13 cellular contexts compared by ENCODE assay signal in the genomic region with DNA sequence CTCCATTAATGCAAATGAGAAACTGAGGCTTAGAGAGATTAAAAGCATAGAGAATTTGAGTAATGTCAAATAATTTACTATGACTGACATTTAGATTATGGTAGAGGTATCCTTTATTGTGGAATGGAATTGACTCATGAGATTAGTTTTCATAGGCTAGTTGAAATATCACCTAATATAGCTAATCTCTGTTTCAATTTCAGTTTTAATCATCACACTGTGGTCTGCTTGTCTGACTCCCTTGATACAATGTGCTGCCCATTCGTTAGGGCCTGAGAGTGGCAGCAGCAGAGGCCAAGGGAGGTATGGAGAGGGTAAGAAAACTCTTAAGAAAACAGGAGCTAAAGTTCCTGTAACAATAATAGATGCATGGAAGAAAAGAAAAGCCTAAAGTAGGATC. TPM values are rescaled to one million over a fixed set of nuclear protein-coding genes. Genes with fewer than 3 reads are reported as not detected.
A peak's percentile ranks its signal among the peaks of the same experiment; 100 is the strongest.
DNase-seq lines count a peak whose midpoint lies in the region; ATAC-seq and TF ChIP-seq lines count a peak whose summit lies in the region.
"Had no signal": no experiment of that assay in that cellular context is flagged by ENCODE, and none has a peak within 500 bp of the region (broad histone marks: within the 10 kb centered on the region; RNA-seq: fewer than 3 reads in every experiment).

No MANE protein-coding gene starts in this region.

- H3K4me1 Mint-ChIP-seq in natural killer cell, result peaks cover 22% of the 10 kb centered on the region in 2 donors
- H3K4me1 Mint-ChIP-seq: neural progenitor cell had no signal

- H3K4me3 Mint-ChIP-seq in natural killer cell, result no peak overlapping the region
- H3K4me3 Mint-ChIP-seq: neural progenitor cell had no signal

- ATAC-seq in GM19395 (IDR thresholded peaks at IDR 0.05; ENCODE audit: unreplicated experiment) (peak; percentile 100), HG02798 (IDR thresholded peaks at IDR 0.05; ENCODE audit: poor library complexity, unreplicated experiment) (peak; percentile 100), HG03460 (IDR thresholded peaks at IDR 0.05; ENCODE audit: unreplicated experiment) (peak; percentile 100), natural killer cell (no peak)
- ATAC-seq: Panc1 had no signal

- intact Hi-C loops in natural killer cell (cut with micrococcal nuclease), result no loop called here

- no peak for TF ChIP-seq CTCF in GM13976 (IDR thresholded peaks at IDR 0.05; ENCODE audit: borderline replicate concordance, control extremely low read depth, extremely low read depth, insufficient read depth, missing control alignments)
- no peak for TF ChIP-seq CTCF in natural killer cell (IDR thresholded peaks at IDR 0.05)

- H3K9me3 Mint-ChIP-seq in natural killer cell, result no peaks in the 10 kb centered on the region

- no peak overlapping the region for H3K27ac Mint-ChIP-seq in natural killer cell
- H3K27ac Mint-ChIP-seq: neural progenitor cell had no signal

- peak; percentile 41 for DNase-seq in GM13976 (ENCODE audit: low spot score)
- DNase-seq in natural killer cell, result no peak
- DNase-seq in NCI-H446 (lab: John Stamatoyannopoulos, UW), result no peak
- no peak for DNase-seq in stimulated activated naive CD4-positive, alpha-beta T cell (lab: John Stamatoyannopoulos, UW)
- DNase-seq in activated naive CD4-positive, alpha-beta T cell treated with anti-CD3 and anti-CD28 coated beads, Interleukin-2, amount 50 U/mL, for 16 hours, result no peak
- DNase-seq: caudate nucleus, islet precursor cell, NCI-H1930 had no signal

- H3K36me3 Mint-ChIP-seq in natural killer cell, result no peaks in the 10 kb centered on the region

- in situ Hi-C loops in GM13976 (cut with MboI; ENCODE audit: low sequenced_read_pairs, unreplicated experiment), result no loop called here

- no peaks in the 10 kb centered on the region for H3K27me3 Mint-ChIP-seq in natural killer cell (ENCODE audit: low read depth in 2 of 2)

RNA-seq across cellular contexts. Expression of a gene that starts 13.2 kb away (rescaled TPM):
- total RNA-seq in natural killer cell, result 10 to 100 TPM; 52.7 to 58.3 (median 55.9) TPM

Comparison
In these comparisons a context has a peak if more than half of its experiments do, and no peak if none do; other contexts are left out.
1. ATAC-seq: peak in GM19395 (single experiment), HG02798 (single experiment) and HG03460 (single experiment); none in natural killer cell (0 of 3).